ENCODE assay signal across 28 cellular contexts in genomic region chr10:112216151-112216550, GRCh38.
"Had no signal": no experiment of that assay in that cellular context is flagged by ENCODE, and none has a peak within 500 bp of the region (broad histone marks: within the 10 kb centered on the region; RNA-seq: fewer than 3 reads in every experiment).

No MANE protein-coding gene starts in this region.

- H3K27ac ChIP-seq: epithelial cell of prostate, gastrocnemius medialis, pancreas, prostate gland, sigmoid colon, stomach, suprapubic skin, transverse colon had no signal

- H3K27ac Mint-ChIP-seq: activated naive CD4-positive, alpha-beta T cell treated with anti-CD3 and anti-CD28 coated beads, Interleukin-2, amount 10 ng/mL, durations not matched to agents 7 days and 5 days; activated naive CD8-positive, alpha-beta T cell treated with anti-CD3 and anti-CD28 coated beads, Interleukin-2, amount 10 ng/mL, durations not matched to agents 7 days and 5 days; activated T-helper 1 cell treated with anti-CD3 and anti-CD28 coated beads, Interleukin-12 subunit alpha, Interleukin-12 subunit beta, Interleukin-2, Interleukin-4 antibody, amounts not matched to agents 30 ng/mL and 10 ng/mL and 1 ng/mL, durations not matched to agents 14 hours and 24 hours and 36 hours; naive thymus-derived CD8-positive, alpha-beta T cell had no signal

- H3K4me1 Mint-ChIP-seq: activated naive CD4-positive, alpha-beta T cell treated with anti-CD3 and anti-CD28 coated beads, Interleukin-2, amount 10 ng/mL, durations not matched to agents 7 days and 5 days; activated naive CD8-positive, alpha-beta T cell treated with anti-CD3 and anti-CD28 coated beads, Interleukin-2, amount 10 ng/mL, durations not matched to agents 7 days and 5 days; naive thymus-derived CD8-positive, alpha-beta T cell had no signal

- DNase-seq: activated CD4-positive, alpha-beta T cell treated with anti-CD3 and anti-CD28 coated beads for 4 hours; activated CD4-positive, alpha-beta T cell treated with anti-CD3 and anti-CD28 coated beads, Interleukin-2, amount 50 U/mL, for 48 hours; activated CD8-positive, alpha-beta memory T cell treated with anti-CD3 and anti-CD28 coated beads for 24 hours; activated effector memory CD4-positive, alpha-beta T cell treated with anti-CD3 and anti-CD28 coated beads, Interleukin-2, amount 50 U/mL, for 16 hours; activated naive CD4-positive, alpha-beta T cell treated with anti-CD3 and anti-CD28 coated beads, Interleukin-2, amount 10 ng/mL, durations not matched to agents 7 days and 5 days; activated naive CD8-positive, alpha-beta T cell treated with anti-CD3 and anti-CD28 coated beads, Interleukin-2, amount 10 ng/mL, durations not matched to agents 7 days and 5 days; amygdala; caudate nucleus; gastrocnemius medialis; hippocampal formation; left cardiac atrium; naive thymus-derived CD8-positive, alpha-beta T cell; nucleus accumbens; pancreas; retina; sigmoid colon; small intestine; stimulated activated CD4-positive, alpha-beta T cell treated with anti-CD3 and anti-CD28 coated beads, Interleukin-1b, Interleukin-23, amount 100 ng/mL, for 48 hours; stimulated activated CD4-positive, alpha-beta T cell treated with anti-CD3 and anti-CD28 coated beads, Interleukin-4, amount 100 ng/mL, for 4 hours; stimulated activated CD8-positive, alpha-beta memory T cell treated with anti-CD3 and anti-CD28 coated beads, Interleukin-4, amount 100 ng/mL, for 48 hours; stimulated activated naive B cell treated with anti-CD40 and anti-IgM and Interleukin-4, amounts not matched to agents 10 μg/mL and 1 μg/mL and 100 μg/mL, for 72 hours; stomach; transverse colon had no signal

- H3K27me3 ChIP-seq: gastrocnemius medialis, pancreas, sigmoid colon, stomach, suprapubic skin, transverse colon had no signal

- H3K9me3 ChIP-seq: gastrocnemius medialis, pancreas, prostate gland, suprapubic skin had no signal

- H3K36me3 Mint-ChIP-seq: activated naive CD4-positive, alpha-beta T cell treated with anti-CD3 and anti-CD28 coated beads, Interleukin-2, amount 10 ng/mL, durations not matched to agents 7 days and 5 days; activated naive CD8-positive, alpha-beta T cell treated with anti-CD3 and anti-CD28 coated beads, Interleukin-2, amount 10 ng/mL, durations not matched to agents 7 days and 5 days; stimulated activated naive B cell treated with anti-CD40 and anti-IgM and Interleukin-4, amounts not matched to agents 10 μg/mL and 1 μg/mL and 100 μg/mL, for 72 hours had no signal

- H3K4me3 Mint-ChIP-seq: activated naive CD4-positive, alpha-beta T cell treated with anti-CD3 and anti-CD28 coated beads, Interleukin-2, amount 10 ng/mL, durations not matched to agents 7 days and 5 days; activated naive CD8-positive, alpha-beta T cell treated with anti-CD3 and anti-CD28 coated beads, Interleukin-2, amount 10 ng/mL, durations not matched to agents 7 days and 5 days; activated T-helper 1 cell treated with anti-CD3 and anti-CD28 coated beads, Interleukin-12 subunit alpha, Interleukin-12 subunit beta, Interleukin-2, Interleukin-4 antibody, amounts not matched to agents 30 ng/mL and 10 ng/mL and 1 ng/mL, durations not matched to agents 14 hours and 24 hours and 36 hours; naive thymus-derived CD8-positive, alpha-beta T cell; neural crest cell; stimulated activated naive B cell treated with anti-CD40 and anti-IgM and Interleukin-4, amounts not matched to agents 10 μg/mL and 1 μg/mL and 100 μg/mL, for 72 hours had no signal

- H3K4me1 ChIP-seq: gastrocnemius medialis, pancreas, prostate gland, sigmoid colon, suprapubic skin, transverse colon had no signal

- H3K9me3 Mint-ChIP-seq: activated naive CD4-positive, alpha-beta T cell treated with anti-CD3 and anti-CD28 coated beads, Interleukin-2, amount 10 ng/mL, durations not matched to agents 7 days and 5 days had no signal

- H3K4me3 ChIP-seq: gastrocnemius medialis, pancreas, prostate gland, sigmoid colon, stomach, suprapubic skin, transverse colon had no signal

- ATAC-seq: gastrocnemius medialis; naive thymus-derived CD8-positive, alpha-beta T cell; stimulated activated naive B cell treated with anti-CD40 and anti-IgM and Interleukin-4, amounts not matched to agents 10 μg/mL and 1 μg/mL and 100 μg/mL, for 72 hours had no signal

- H3K36me3 ChIP-seq: gastrocnemius medialis, pancreas, prostate gland, sigmoid colon, stomach, suprapubic skin, transverse colon had no signal
